1 cellular context compared by ENCODE assay signal in genomic region chr19:49924004-49924880, GRCh38.
TF ChIP-seq lines count a peak whose summit lies in the region.

No MANE protein-coding gene starts in this region.

TF ChIP-seq in SK-N-SH, 30 proteins besides CTCF, POLR2A, EP300 and RAD21 (continued from another document):
- TF ChIP-seq RCOR1 (IDR thresholded peaks at IDR 0.05; ENCODE audit: low read length) (no peak), RXRA (IDR thresholded peaks at IDR 0.05; ENCODE audit: borderline replicate concordance, low read depth) (no peak), NFIC (IDR thresholded peaks at IDR 0.05; ENCODE audit: borderline replicate concordance) (no peak), TCF12 (IDR thresholded peaks at IDR 0.05) (no peak), MEF2A (IDR thresholded peaks at IDR 0.05; ENCODE audit: borderline replicate concordance, low read depth) (no peak), SMC3 (IDR thresholded peaks at IDR 0.05; ENCODE audit: low read depth, low read length) (no peak)
- TF ChIP-seq, protein P1, sequence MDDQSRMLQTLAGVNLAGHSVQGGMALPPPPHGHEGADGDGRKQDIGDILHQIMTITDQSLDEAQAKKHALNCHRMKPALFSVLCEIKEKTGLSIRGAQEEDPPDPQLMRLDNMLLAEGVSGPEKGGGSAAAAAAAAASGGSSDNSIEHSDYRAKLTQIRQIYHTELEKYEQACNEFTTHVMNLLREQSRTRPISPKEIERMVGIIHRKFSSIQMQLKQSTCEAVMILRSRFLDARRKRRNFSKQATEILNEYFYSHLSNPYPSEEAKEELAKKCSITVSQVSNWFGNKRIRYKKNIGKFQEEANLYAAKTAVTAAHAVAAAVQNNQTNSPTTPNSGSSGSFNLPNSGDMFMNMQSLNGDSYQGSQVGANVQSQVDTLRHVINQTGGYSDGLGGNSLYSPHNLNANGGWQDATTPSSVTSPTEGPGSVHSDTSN (IDR thresholded peaks at IDR 0.05): no peak
- TF ChIP-seq, protein P2, sequence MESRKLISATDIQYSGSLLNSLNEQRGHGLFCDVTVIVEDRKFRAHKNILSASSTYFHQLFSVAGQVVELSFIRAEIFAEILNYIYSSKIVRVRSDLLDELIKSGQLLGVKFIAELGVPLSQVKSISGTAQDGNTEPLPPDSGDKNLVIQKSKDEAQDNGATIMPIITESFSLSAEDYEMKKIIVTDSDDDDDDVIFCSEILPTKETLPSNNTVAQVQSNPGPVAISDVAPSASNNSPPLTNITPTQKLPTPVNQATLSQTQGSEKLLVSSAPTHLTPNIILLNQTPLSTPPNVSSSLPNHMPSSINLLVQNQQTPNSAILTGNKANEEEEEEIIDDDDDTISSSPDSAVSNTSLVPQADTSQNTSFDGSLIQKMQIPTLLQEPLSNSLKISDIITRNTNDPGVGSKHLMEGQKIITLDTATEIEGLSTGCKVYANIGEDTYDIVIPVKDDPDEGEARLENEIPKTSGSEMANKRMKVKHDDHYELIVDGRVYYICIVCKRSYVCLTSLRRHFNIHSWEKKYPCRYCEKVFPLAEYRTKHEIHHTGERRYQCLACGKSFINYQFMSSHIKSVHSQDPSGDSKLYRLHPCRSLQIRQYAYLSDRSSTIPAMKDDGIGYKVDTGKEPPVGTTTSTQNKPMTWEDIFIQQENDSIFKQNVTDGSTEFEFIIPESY (IDR thresholded peaks at IDR 0.05; ENCODE audit: borderline replicate concordance, low read depth): no peak
- TF ChIP-seq, protein P3, sequence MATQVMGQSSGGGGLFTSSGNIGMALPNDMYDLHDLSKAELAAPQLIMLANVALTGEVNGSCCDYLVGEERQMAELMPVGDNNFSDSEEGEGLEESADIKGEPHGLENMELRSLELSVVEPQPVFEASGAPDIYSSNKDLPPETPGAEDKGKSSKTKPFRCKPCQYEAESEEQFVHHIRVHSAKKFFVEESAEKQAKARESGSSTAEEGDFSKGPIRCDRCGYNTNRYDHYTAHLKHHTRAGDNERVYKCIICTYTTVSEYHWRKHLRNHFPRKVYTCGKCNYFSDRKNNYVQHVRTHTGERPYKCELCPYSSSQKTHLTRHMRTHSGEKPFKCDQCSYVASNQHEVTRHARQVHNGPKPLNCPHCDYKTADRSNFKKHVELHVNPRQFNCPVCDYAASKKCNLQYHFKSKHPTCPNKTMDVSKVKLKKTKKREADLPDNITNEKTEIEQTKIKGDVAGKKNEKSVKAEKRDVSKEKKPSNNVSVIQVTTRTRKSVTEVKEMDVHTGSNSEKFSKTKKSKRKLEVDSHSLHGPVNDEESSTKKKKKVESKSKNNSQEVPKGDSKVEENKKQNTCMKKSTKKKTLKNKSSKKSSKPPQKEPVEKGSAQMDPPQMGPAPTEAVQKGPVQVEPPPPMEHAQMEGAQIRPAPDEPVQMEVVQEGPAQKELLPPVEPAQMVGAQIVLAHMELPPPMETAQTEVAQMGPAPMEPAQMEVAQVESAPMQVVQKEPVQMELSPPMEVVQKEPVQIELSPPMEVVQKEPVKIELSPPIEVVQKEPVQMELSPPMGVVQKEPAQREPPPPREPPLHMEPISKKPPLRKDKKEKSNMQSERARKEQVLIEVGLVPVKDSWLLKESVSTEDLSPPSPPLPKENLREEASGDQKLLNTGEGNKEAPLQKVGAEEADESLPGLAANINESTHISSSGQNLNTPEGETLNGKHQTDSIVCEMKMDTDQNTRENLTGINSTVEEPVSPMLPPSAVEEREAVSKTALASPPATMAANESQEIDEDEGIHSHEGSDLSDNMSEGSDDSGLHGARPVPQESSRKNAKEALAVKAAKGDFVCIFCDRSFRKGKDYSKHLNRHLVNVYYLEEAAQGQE (IDR thresholded peaks at IDR 0.05; ENCODE audit: low read depth, low read length): no peak
